ENCODE assay signal across 8 cellular contexts in the genomic region with DNA sequence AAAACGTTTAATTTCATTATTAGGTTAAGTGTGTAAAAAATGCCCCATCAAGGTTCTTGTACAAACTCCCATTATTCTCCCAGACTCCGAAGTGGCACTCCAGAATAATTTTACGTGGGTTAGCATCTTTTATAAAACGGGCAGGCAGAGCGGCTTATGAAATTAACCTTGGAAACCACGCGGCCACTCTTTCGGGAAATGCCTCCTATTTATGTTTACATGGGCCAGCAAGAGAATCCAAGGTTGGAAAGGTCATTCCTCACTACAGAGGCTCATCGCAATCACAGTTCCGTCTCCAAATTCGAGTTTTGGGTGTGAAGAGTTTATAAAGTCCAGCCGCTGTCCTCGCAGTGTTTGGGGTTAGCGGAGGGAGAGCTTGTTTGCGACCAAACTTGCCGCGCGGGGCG. TPM values are rescaled to one million over a fixed set of nuclear protein-coding genes. Genes with fewer than 3 reads are reported as not detected.
DNase-seq lines count a peak whose midpoint lies in the region; ATAC-seq, FAIRE-seq and TF ChIP-seq lines count a peak whose summit lies in the region.

No MANE protein-coding gene starts in this region.

- peak overlapping the region; percentile 92 for H3K4me2 ChIP-seq in osteoblast (ENCODE audit: insufficient read depth, low read length)

- intact Hi-C loops in Calu3 (cut with micrococcal nuclease; ENCODE audit: unreplicated experiment), result loop anchor here (10.0 kb wide), 1 partner anchor 125 kb away; a partner anchor contains a TSS

- FAIRE-seq in RCC 7860 (lab: Jason Lieb, UNC), result no peak

- H3K27me3 ChIP-seq in ectodermal cell (ENCODE audit: control insufficient read depth, insufficient read depth, low read length, poor library complexity, severe bottlenecking) (no peaks in the 10 kb centered on the region), osteoblast (ENCODE audit: insufficient read depth, low read length) (no peaks in the 10 kb centered on the region)

- TF ChIP-seq CTCF in Calu3 (IDR thresholded peaks at IDR 0.05; ENCODE audit: unreplicated experiment) (no peak), NB4 (IDR thresholded peaks at IDR 0.05; ENCODE audit: low read depth, low read length) (no peak), osteoblast (IDR thresholded peaks at IDR 0.05; ENCODE audit: extremely low read depth, low read depth, low read length) (no peak)

- no peaks in the 10 kb centered on the region for H3K9me3 ChIP-seq in ectodermal cell (ENCODE audit: control insufficient read depth, low read length)
- H3K9me3 ChIP-seq in osteoblast (ENCODE audit: low read depth, low read length), result no peaks in the 10 kb centered on the region

- peak overlapping the region; percentile 95 for H2AFZ ChIP-seq in osteoblast (ENCODE audit: low read length)

- 14% methylated on average over 18 of the region's 19 CpGs for WGBS in ectodermal cell, 2 experiments

- peaks cover 24% of the 10 kb centered on the region for H3K36me3 Mint-ChIP-seq in Calu3 (ENCODE audit: insufficient read depth, unreplicated experiment)

- H3K4me1 Mint-ChIP-seq in Calu3 (ENCODE audit: low read depth, unreplicated experiment), result no peaks in the 10 kb centered on the region

- BruUV-seq in Calu3 (replicated peaks; lab: Mats Ljungman, UMichigan), result TSS peak; percentile 90

- no peak for TF ChIP-seq POLR2A in NB4 (IDR thresholded peaks at IDR 0.05; ENCODE audit: extremely low read depth, insufficient read length)

- H3K4me3 ChIP-seq in NB4 (ENCODE audit: low read depth, low read length) (peak overlapping the region; percentile 66), ectodermal cell (ENCODE audit: insufficient read depth, low read depth, low read length) (peak overlapping the region; percentile 57), osteoblast (ENCODE audit: insufficient read depth, low read length) (peak overlapping the region; percentile 79)

- H3K79me2 ChIP-seq in osteoblast (ENCODE audit: insufficient read depth, low read length), result no peaks in the 10 kb centered on the region

- H3K4me1 ChIP-seq in ectodermal cell (ENCODE audit: control insufficient read depth, insufficient read depth, low read length), result peaks cover 16% of the 10 kb centered on the region
- peaks cover 6% of the 10 kb centered on the region for H3K4me1 ChIP-seq in osteoblast (ENCODE audit: insufficient read depth, low read length)

- no peaks in the 10 kb centered on the region for H3K36me3 ChIP-seq in ectodermal cell (ENCODE audit: control insufficient read depth, insufficient read depth, low read length)
- H3K36me3 ChIP-seq in osteoblast (ENCODE audit: insufficient read depth, low read length), result no peaks in the 10 kb centered on the region

- peak overlapping the region; percentile 70 for H3K27ac Mint-ChIP-seq in Calu3 (ENCODE audit: unreplicated experiment)

- DNase-seq in Calu3, result no peak
- no peak for DNase-seq in NB4 (ENCODE audit: low read depth)
- DNase-seq in osteoblast (ENCODE audit: insufficient read length, low spot score, missing footprints), result no peak
- DNase-seq in RCC 7860 (ENCODE audit: low spot score), result no peak
- no peak for DNase-seq in amniotic stem cell (lab: John Stamatoyannopoulos, UW)

- H3K27ac ChIP-seq in ectodermal cell (ENCODE audit: insufficient read depth, low read depth, low read length, poor library complexity, severe bottlenecking) (peak overlapping the region; percentile 98), osteoblast (ENCODE audit: low read depth, low read length) (peak overlapping the region; percentile 76)

- H3K9me3 Mint-ChIP-seq in Calu3 (ENCODE audit: low read depth, unreplicated experiment), result no peaks in the 10 kb centered on the region

- no peaks in the 10 kb centered on the region for H3K27me3 Mint-ChIP-seq in Calu3 (ENCODE audit: unreplicated experiment)

- CTCF ChIA-PET in Calu3 (lab: Charles Lee), result interaction anchor here (0.6 to 2.3 kb wide), 9 partner anchors 15 to 1856 kb away, joined by 3 to 14 read pairs (median 4); no protein-coding TSS in a partner anchor

- no peak for ATAC-seq in HG02840 (IDR thresholded peaks at IDR 0.05; ENCODE audit: low FRiP score, unreplicated experiment)
- ATAC-seq in HG03520 (IDR thresholded peaks at IDR 0.05; ENCODE audit: unreplicated experiment), result no peak

- no peaks in the 10 kb centered on the region for H4K20me1 ChIP-seq in osteoblast (ENCODE audit: insufficient read depth, low read length)

- H3K4me3 Mint-ChIP-seq in Calu3 (ENCODE audit: low read depth, unreplicated experiment), result peak overlapping the region; percentile 85

RNA-seq across cellular contexts. Expression of a gene that starts 1.2 kb away (rescaled TPM):
- total RNA-seq in Calu3 (2022) (30.9 and 34.8 TPM in 2 replicates), osteoblast (11.2 and 14.4 TPM in 2 replicates)
- 137 TPM for polyA plus RNA-seq in ectodermal cell (2013, experiment 1 of 4)
- polyA plus RNA-seq in ectodermal cell (2013, experiment 2 of 4), result 116 TPM
- polyA plus RNA-seq in ectodermal cell (2013, experiment 3 of 4), result 101 TPM
- 98.2 TPM for polyA plus RNA-seq in ectodermal cell (2013, experiment 4 of 4)
